Comparison of ENCODE assay signal across 1 cellular context in genomic region chr14:70018713-70019201, GRCh38.
TF ChIP-seq lines count a peak whose summit lies in the region.

No MANE protein-coding gene starts in this region.

TF ChIP-seq in HEK293, 187 proteins besides CTCF, POLR2A, EP300 and RAD21 (continued from another document):
- TF ChIP-seq, protein P1, sequence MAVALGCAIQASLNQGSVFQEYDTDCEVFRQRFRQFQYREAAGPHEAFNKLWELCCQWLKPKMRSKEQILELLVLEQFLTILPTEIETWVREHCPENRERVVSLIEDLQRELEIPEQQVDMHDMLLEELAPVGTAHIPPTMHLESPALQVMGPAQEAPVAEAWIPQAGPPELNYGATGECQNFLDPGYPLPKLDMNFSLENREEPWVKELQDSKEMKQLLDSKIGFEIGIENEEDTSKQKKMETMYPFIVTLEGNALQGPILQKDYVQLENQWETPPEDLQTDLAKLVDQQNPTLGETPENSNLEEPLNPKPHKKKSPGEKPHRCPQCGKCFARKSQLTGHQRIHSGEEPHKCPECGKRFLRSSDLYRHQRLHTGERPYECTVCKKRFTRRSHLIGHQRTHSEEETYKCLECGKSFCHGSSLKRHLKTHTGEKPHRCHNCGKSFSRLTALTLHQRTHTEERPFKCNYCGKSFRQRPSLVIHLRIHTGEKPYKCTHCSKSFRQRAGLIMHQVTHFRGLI (tag by site-specific recombination; IDR thresholded peaks at IDR 0.05), result 0 out of 2 replicates have a peak, but pooled peaks have one; percentile 19
- 0 out of 2 replicates have a peak, but pooled peaks have one; percentile 8 for TF ChIP-seq ZIC2 (tag by site-specific recombination; IDR thresholded peaks at IDR 0.05)
- no peak for TF ChIP-seq ZNF555 (tag by site-specific recombination; conservative IDR thresholded peaks at IDR 0.05)
